ENCODE assay signal across 1 cellular context in genomic region chr12:46399461-46400248, GRCh38.
TF ChIP-seq lines count a peak whose summit lies in the region.

No MANE protein-coding gene starts in this region.

TF ChIP-seq in GM12878, 131 proteins besides CTCF, POLR2A, EP300 and RAD21:
- TF ChIP-seq PKNOX1 (IDR thresholded peaks at IDR 0.05), result peak; percentile 46
- TF ChIP-seq IKZF2 (IDR thresholded peaks at IDR 0.05), result peak; percentile 60 to 73
- peak; percentile 70 for TF ChIP-seq ATF7 (IDR thresholded peaks at IDR 0.05; ENCODE audit: low read depth)
TF ChIP-seq in GM12878: peak in this region for 3; not testable (repeated sequence) for 128.
